Comparison of ENCODE assay signal across 20 cellular contexts in genomic region chr13:51093574-51093973, GRCh38. TPM values are rescaled to one million over a fixed set of nuclear protein-coding genes. Genes with fewer than 3 reads are reported as not detected.
DNase-seq lines count a peak whose midpoint lies in the region; ATAC-seq, FAIRE-seq and TF ChIP-seq lines count a peak whose summit lies in the region.
"Had no signal": no experiment of that assay in that cellular context is flagged by ENCODE, and none has a peak within 500 bp of the region (broad histone marks: within the 10 kb centered on the region; RNA-seq: fewer than 3 reads in every experiment).

No MANE protein-coding gene starts in this region.

- DNase-seq in DMS53 (lab: John Stamatoyannopoulos, UW) (peak; percentile 16), DMS53 treated with DMSO at 0.1 percent for 48 hours (lab: John Stamatoyannopoulos, UW; ENCODE audit: unreplicated experiment) (no peak), body of pancreas (no peak), kidney tubule cell (ENCODE audit: low spot score) (peak; percentile 21), renal cortical epithelial cell (ENCODE audit: low read depth) (peak; percentile 18), H9 (no peak), HTR-8/SVneo (ENCODE audit: insufficient read length, low spot score) (no peak)
- DNase-seq: CD8-positive, alpha-beta T cell; COR-L47; DMS153; GF-D8 had no signal

- no peak overlapping the region for H2BK20ac ChIP-seq in H9 (ENCODE audit: low read depth, low read length, poor library complexity, severe bottlenecking)

- H3K27me3 ChIP-seq in body of pancreas (no peaks in the 10 kb centered on the region), H9 (ENCODE audit: insufficient read depth, low read length) (no peaks in the 10 kb centered on the region)

- no peak overlapping the region for H2BK5ac ChIP-seq in H9 (ENCODE audit: insufficient read length, low read length)

- H2AK5ac ChIP-seq in H9 (ENCODE audit: insufficient read length, low read length): no peak overlapping the region

- H3T11ph ChIP-seq in H9 (ENCODE audit: low read length): no peak overlapping the region

- H2BK120ac ChIP-seq in H9 (ENCODE audit: low read depth, low read length, poor library complexity, severe bottlenecking): no peak overlapping the region

- H3K23me2 ChIP-seq in H9 (ENCODE audit: insufficient read length, low read depth, low read length, poor library complexity, severe bottlenecking): no peaks in the 10 kb centered on the region

- no peaks in the 10 kb centered on the region for H3K79me2 ChIP-seq in H9 (ENCODE audit: insufficient read depth, low read length)

- H3K14ac ChIP-seq in H9 (ENCODE audit: insufficient read depth, low read length): no peak overlapping the region

- H3K4me3 Mint-ChIP-seq in H9: no peak overlapping the region
- H3K4me3 Mint-ChIP-seq: CD14-positive monocyte; CD8-positive, alpha-beta T cell had no signal

- H3K4me3 ChIP-seq in body of pancreas: no peak overlapping the region

- H3K23ac ChIP-seq in H9 (ENCODE audit: insufficient read length, low read depth, low read length): no peak overlapping the region

- no peak overlapping the region for H3K56ac ChIP-seq in H9 (ENCODE audit: insufficient read length, low read depth, low read length)

- no peaks in the 10 kb centered on the region for H3K36me3 ChIP-seq in body of pancreas (replicated peaks in 1 of 2; ENCODE audit: insufficient read depth in 1 of 2, low read depth in 2 of 2)

- no peak overlapping the region for H2BK12ac ChIP-seq in H9 (ENCODE audit: insufficient read length, low read depth, low read length)

- H3K36me3 Mint-ChIP-seq in H9 (ENCODE audit: insufficient read depth in 1 of 3, low read depth in 3 of 3): peaks cover 4 to 26% (median 5%) of the 10 kb centered on the region in 3 experiments; a peak in 4 of 7 replicates
- H3K36me3 Mint-ChIP-seq: CD14-positive monocyte; CD8-positive, alpha-beta T cell had no signal

- ATAC-seq in body of pancreas: peak; percentile 73
- no peak for ATAC-seq in HG03469 (IDR thresholded peaks at IDR 0.05; ENCODE audit: unreplicated experiment)
- ATAC-seq: CD8-positive, alpha-beta T cell; HCT116; HepG2 had no signal

- 57 to 63% methylated on average over 4 of the region's 4 CpGs for WGBS in body of pancreas, 2 donors
- no CpG with 5 or more reads among the region's 4 CpGs for WGBS in H9 (ENCODE audit: extremely low coverage, insufficient read length, low lambda C conversion rate)

- no peak overlapping the region for H3K4me2 ChIP-seq in H9 (ENCODE audit: insufficient read depth, insufficient read length, low read length)

- no peaks in the 10 kb centered on the region for H4K20me1 ChIP-seq in H9 (ENCODE audit: control insufficient read depth, insufficient read depth, insufficient read length)

- no peak overlapping the region for H2AFZ ChIP-seq in H9 (ENCODE audit: low read length)

- H3K9ac ChIP-seq in H9 (ENCODE audit: extremely low read depth, insufficient read length, low read length): no peak overlapping the region

- H3K27ac ChIP-seq in body of pancreas (peak overlapping the region in 1 of 4 donors; percentile 45), H9 (ENCODE audit: insufficient read length, low read depth, low read length) (no peak overlapping the region)
- H3K27ac ChIP-seq: 22Rv1 had no signal

- FAIRE-seq in HTR-8/SVneo (lab: Jason Lieb, UNC): no peak
- FAIRE-seq: D721Med, HepG2 had no signal

- no peak overlapping the region for H4K8ac ChIP-seq in H9 (replicated peaks; ENCODE audit: insufficient read length, low read depth, low read length)

- H3K9me3 Mint-ChIP-seq in H9: no peaks in the 10 kb centered on the region; a peak in 2 of 5 replicates
- H3K9me3 Mint-ChIP-seq: CD8-positive, alpha-beta T cell had no signal

- peaks cover 26 to 32% of the 10 kb centered on the region in 2 experiments for H3K4me1 Mint-ChIP-seq in H9
- H3K4me1 Mint-ChIP-seq: CD14-positive monocyte had no signal

- H3K9me3 ChIP-seq in body of pancreas (no peaks in the 10 kb centered on the region), H9 (ENCODE audit: control insufficient read depth, low read depth, low read length) (no peaks in the 10 kb centered on the region)

- H3K18ac ChIP-seq in H9 (ENCODE audit: insufficient read length, low read depth, low read length): no peak overlapping the region

- H3K27ac Mint-ChIP-seq in H9: no peak overlapping the region
- H3K27ac Mint-ChIP-seq: CD14-positive monocyte; CD8-positive, alpha-beta T cell had no signal

- no peak overlapping the region for H3K4ac ChIP-seq in H9 (ENCODE audit: low read depth, low read length)

- H3K27me3 Mint-ChIP-seq in H9 (ENCODE audit: low read depth): no peaks in the 10 kb centered on the region

- no peak overlapping the region for H4K91ac ChIP-seq in H9 (ENCODE audit: insufficient read length, low read depth, low read length)

- H3K79me1 ChIP-seq in H9 (ENCODE audit: insufficient read depth, low read depth, low read length, poor library complexity, severe bottlenecking): no peaks in the 10 kb centered on the region

- no peak for TF ChIP-seq POLR2A in body of pancreas (IDR thresholded peaks at IDR 0.05)

- no peak overlapping the region for H2BK15ac ChIP-seq in H9 (ENCODE audit: low read depth, low read length)

- no peaks in the 10 kb centered on the region for H3K4me1 ChIP-seq in body of pancreas
- H3K4me1 ChIP-seq in H9 (ENCODE audit: insufficient read depth, low read length): peaks cover 6% of the 10 kb centered on the region; the same call in 1 of the 2 replicates

- TF ChIP-seq CTCF in body of pancreas (IDR thresholded peaks at IDR 0.05) (no peak), H9 (conservative IDR thresholded peaks at IDR 0.05) (no peak)

- H4K5ac ChIP-seq in H9 (ENCODE audit: insufficient read length, low read depth, low read length): no peak overlapping the region

- intact Hi-C loops in body of pancreas (cut with DNase I): no loop called here

RNA-seq across cellular contexts. Expression of gene C13orf42, which starts 17.5 kb away (rescaled TPM):
- not detected for total RNA-seq in body of pancreas
- not detected in 2 replicates for total RNA-seq in renal cortical epithelial cell
- total RNA-seq in H9 (2021): 16.5 and 18.1 TPM in 2 replicates
- total RNA-seq: A673; CD8-positive, alpha-beta T cell; H4; HepG2; HT1080 had no signal

Comparison
In these comparisons a context has a peak if more than half of its experiments do, and no peak if none do; other contexts are left out.
1. DNase-seq: peak in DMS53 (single experiment), kidney tubule cell (single experiment) and renal cortical epithelial cell (single experiment); none in DMS53 treated with DMSO at 0.1 percent for 48 hours (single experiment), body of pancreas (0 of 4), H9 (single experiment) and HTR-8/SVneo (single experiment).
2. RNA of gene C13orf42, which starts 17.5 kb away (total RNA-seq): 16.5 to 18.1 TPM in H9; not detected in body of pancreas and not detected in renal cortical epithelial cell; every median in the first group is over 10 times any median in the second.